ENCODE assay signal across 22 cellular contexts in genomic region chr13:113475280-113475679, GRCh38.
"Had no signal": no experiment of that assay in that cellular context is flagged by ENCODE, and none has a peak within 500 bp of the region (broad histone marks: within the 10 kb centered on the region; RNA-seq: fewer than 3 reads in every experiment).

No MANE protein-coding gene starts in this region.

- H3K4me3 ChIP-seq: MG63 had no signal

- H3K27me3 ChIP-seq: MG63 had no signal

- DNase-seq: IMR-90, Karpas-422, KG1, MG63, NCI-H1092, NCI-H1105 treated with DMSO at 0.1 percent for 48 hours, NCI-H1417 treated with DMSO at 0.1 percent for 48 hours, NCI-H146, NCI-H1694 treated with DMSO at 0.1 percent for 48 hours, NCI-H1930, NCI-H2081, NCI-H2107, NCI-H2227 treated with DMSO at 0.1 percent for 48 hours, NCI-H524 treated with DMSO at 0.1 percent for 48 hours, NCI-H69, NCI-H774, RPMI8226, SHP77, SK-N-SH, SW 1271 had no signal

- H3K9me3 ChIP-seq: MG63, SK-N-SH had no signal

- ATAC-seq: HepG2 had no signal

- FAIRE-seq: HepG2, RCC 7860 had no signal

- H3K9ac ChIP-seq: SK-N-SH had no signal

- H3K4me2 ChIP-seq: SK-N-SH had no signal
